Comparison of ENCODE assay signal across 8 cellular contexts in genomic region chr20:32474967-32475819, GRCh38.
DNase-seq lines count a peak whose midpoint lies in the region; ATAC-seq, FAIRE-seq and TF ChIP-seq lines count a peak whose summit lies in the region.

No MANE protein-coding gene starts in this region.

- H3K27ac ChIP-seq in KOPT-K1 (ENCODE audit: low read depth, low read length, poor library complexity, severe bottlenecking) = peak overlapping the region; percentile 20

- no peak for TF ChIP-seq CTCF in D721Med (IDR thresholded peaks at IDR 0.05; ENCODE audit: insufficient read depth, missing control alignments)

- peaks cover 57% of the 10 kb centered on the region for H3K36me3 ChIP-seq in KOPT-K1 (ENCODE audit: insufficient read depth, low read length)

- DNase-seq in D721Med (ENCODE audit: insufficient read length, low spot score) (peak; percentile 17), brain pericyte (ENCODE audit: low read depth, low spot score) (peak; percentile 79), renal cortical epithelial cell (ENCODE audit: low read depth) (peak; percentile 87)

- H3K4me3 ChIP-seq in iPS-18c (ENCODE audit: insufficient read depth, low read depth, low read length) = peak overlapping the region; percentile 15; the same call in 1 of the 2 replicates

- no peak for FAIRE-seq in D721Med (lab: Jason Lieb, UNC)

- H3K9me3 ChIP-seq in KOPT-K1 (ENCODE audit: insufficient read depth, low read length, poor library complexity, severe bottlenecking) (no peaks in the 10 kb centered on the region), iPS-18c (ENCODE audit: control insufficient read depth, insufficient read depth, low read length) (no peaks in the 10 kb centered on the region)

- no peak for ATAC-seq in GM21528 (IDR thresholded peaks at IDR 0.05; ENCODE audit: low FRiP score, unreplicated experiment)
- ATAC-seq in GM18517 (IDR thresholded peaks at IDR 0.05; ENCODE audit: unreplicated experiment) = no peak
- ATAC-seq in HG03045 (IDR thresholded peaks at IDR 0.05; ENCODE audit: unreplicated experiment) = no peak

Comparison
In these comparisons a context has a peak if more than half of its experiments do, and no peak if none do; other contexts are left out.
1. DNase-seq: peak in every context shown above with its lines; median percentile 87 in renal cortical epithelial cell; 79 in brain pericyte; 17 in D721Med.